ENCODE assay signal across 21 cellular contexts in genomic region chr12:2895511-2895910, GRCh38. TPM values are rescaled to one million over a fixed set of nuclear protein-coding genes. Genes with fewer than 3 reads are reported as not detected.
A peak's percentile ranks its signal among the peaks of the same experiment; 100 is the strongest.
DNase-seq lines count a peak whose midpoint lies in the region; ATAC-seq and TF ChIP-seq lines count a peak whose summit lies in the region.
"Had no signal": no experiment of that assay in that cellular context is flagged by ENCODE, and none has a peak within 500 bp of the region (broad histone marks: within the 10 kb centered on the region; RNA-seq: fewer than 3 reads in every experiment).

No MANE protein-coding gene starts in this region.

- H3K27ac ChIP-seq in CD8-positive, alpha-beta memory T cell (ENCODE audit: low read depth, low read length), result no peak overlapping the region
- H3K27ac ChIP-seq: BLaER1, foreskin keratinocyte, WERI-Rb-1 had no signal

- H3K36me3 Mint-ChIP-seq in brain, result peaks cover 17% of the 10 kb centered on the region
- H3K36me3 Mint-ChIP-seq in neural crest cell (ENCODE audit: low read depth), result no peaks in the 10 kb centered on the region
- peaks cover 0 to 5% (median 1%) of the 10 kb centered on the region in 3 donors for H3K36me3 Mint-ChIP-seq in CD8-positive, alpha-beta memory T cell
- H3K36me3 Mint-ChIP-seq: mesothelial cell of epicardium had no signal

- H3K36me3 ChIP-seq in CD8-positive, alpha-beta memory T cell (ENCODE audit: insufficient read depth, low read length), result no peaks in the 10 kb centered on the region
- H3K36me3 ChIP-seq: BLaER1, neural progenitor cell had no signal

- TF ChIP-seq CTCF in brain (conservative IDR thresholded peaks at IDR 0.05), result no peak
- TF ChIP-seq CTCF in neural crest cell (conservative IDR thresholded peaks at IDR 0.05), result no peak

- no peak for ATAC-seq in GM18868 (IDR thresholded peaks at IDR 0.05; ENCODE audit: unreplicated experiment)
- ATAC-seq in GM21390 (IDR thresholded peaks at IDR 0.05; ENCODE audit: unreplicated experiment), result no peak
- ATAC-seq: foreskin keratinocyte had no signal

- peaks cover 63% of the 10 kb centered on the region for H3K4me1 Mint-ChIP-seq in brain
- H3K4me1 Mint-ChIP-seq in neural crest cell, result peaks cover 41% of the 10 kb centered on the region
- peaks cover 15 to 20% (median 19%) of the 10 kb centered on the region in 3 donors for H3K4me1 Mint-ChIP-seq in CD8-positive, alpha-beta memory T cell

- peak overlapping the region in 4 of 5 experiments; percentile 33 to 62 (median 48) for H3K4me3 Mint-ChIP-seq in brain
- peak overlapping the region; percentile 73 for H3K4me3 Mint-ChIP-seq in neural crest cell
- H3K4me3 Mint-ChIP-seq in CD8-positive, alpha-beta memory T cell, result peak overlapping the region in 1 of 7 donors; percentile 43
- H3K4me3 Mint-ChIP-seq: mesothelial cell of epicardium; neural progenitor cell; T-helper 1 cell treated with Interleukin-12 subunit alpha and Interleukin-12 subunit beta and Interleukin-4 antibody, amounts not matched to agents 30 μg/mL and 1 μg/mL, for 36 hours had no signal

- CTCF ChIA-PET in CD8-positive, alpha-beta memory T cell (lab: Charles Lee), result no interaction called here

- no peak overlapping the region for H3K4me3 ChIP-seq in CD8-positive, alpha-beta memory T cell (ENCODE audit: low read length)
- H3K4me3 ChIP-seq: BLaER1, neural progenitor cell had no signal

- peaks cover 10% of the 10 kb centered on the region for H3K4me1 ChIP-seq in CD8-positive, alpha-beta memory T cell (ENCODE audit: insufficient read depth, low read length)

- H3K27me3 ChIP-seq in CD8-positive, alpha-beta memory T cell (ENCODE audit: insufficient read depth, low read length, poor library complexity, severe bottlenecking), result no peaks in the 10 kb centered on the region
- H3K27me3 ChIP-seq: BLaER1, foreskin keratinocyte, neural progenitor cell had no signal

- no peaks in the 10 kb centered on the region for H3K9me3 ChIP-seq in CD8-positive, alpha-beta memory T cell (ENCODE audit: low read length)
- H3K9me3 ChIP-seq: BLaER1 had no signal

- H3K9me3 Mint-ChIP-seq in brain, result no peaks in the 10 kb centered on the region
- no peaks in the 10 kb centered on the region for H3K9me3 Mint-ChIP-seq in neural crest cell
- no peaks in the 10 kb centered on the region for H3K9me3 Mint-ChIP-seq in CD8-positive, alpha-beta memory T cell
- H3K9me3 Mint-ChIP-seq: mesothelial cell of epicardium; neural progenitor cell; T-helper 1 cell treated with Interleukin-12 subunit alpha and Interleukin-12 subunit beta and Interleukin-4 antibody, amounts not matched to agents 30 μg/mL and 1 μg/mL, for 36 hours had no signal

- H3K27me3 Mint-ChIP-seq in brain (peaks cover 10% of the 10 kb centered on the region), neural crest cell (ENCODE audit: low read depth) (no peaks in the 10 kb centered on the region)
- H3K27me3 Mint-ChIP-seq in CD8-positive, alpha-beta memory T cell, result peaks cover 0 to 3% of the 10 kb centered on the region in 2 donors

- POLR2A ChIA-PET in CD8-positive, alpha-beta memory T cell (lab: Charles Lee), result no interaction called here

- H3K27ac Mint-ChIP-seq in brain, result peak overlapping the region in 3 of 5 experiments; percentile 53 to 86 (median 82)
- no peak overlapping the region for H3K27ac Mint-ChIP-seq in neural crest cell (ENCODE audit: unreplicated experiment)
- peak overlapping the region in 2 of 8 donors; percentile 10 to 27 for H3K27ac Mint-ChIP-seq in CD8-positive, alpha-beta memory T cell
- H3K27ac Mint-ChIP-seq: neural progenitor cell; T-helper 1 cell treated with Interleukin-12 subunit alpha and Interleukin-12 subunit beta and Interleukin-4 antibody, amounts not matched to agents 30 μg/mL and 1 μg/mL, for 36 hours had no signal

- peak; percentile 43 for DNase-seq in EL
- no peak for DNase-seq in neural crest cell (ENCODE audit: low read depth, low spot score)
- no peak for DNase-seq in CD8-positive, alpha-beta memory T cell
- DNase-seq: activated CD4-positive, alpha-beta T cell treated with anti-CD3 and anti-CD28 coated beads, Interleukin-2, amount 50 U/mL, for 48 hours; activated naive CD4-positive, alpha-beta T cell treated with Interleukin-2 at 50 U/mL for 16 hours; DMS 273 treated with DMSO at 0.1 percent for 48 hours; foreskin keratinocyte; NCI-H1436 treated with DMSO at 0.1 percent for 48 hours; NCI-H2171; NCI-H526 treated with DMSO at 0.1 percent for 48 hours; SHP77; WERI-Rb-1 had no signal

RNA-seq across cellular contexts. Expression of gene TULP3, which starts 4.8 kb away (rescaled TPM):
- 29.8 TPM for polyA plus RNA-seq in brain (ENCODE audit: insufficient read depth, low read depth, low replicate concordance)
- total RNA-seq in neural crest cell, result 28.8 and 30.2 TPM in 2 replicates
- total RNA-seq in CD8-positive, alpha-beta memory T cell, result 1 to 10 TPM; 9.1 to 9.3 TPM
- 9.7 TPM for polyA plus RNA-seq in CD8-positive, alpha-beta memory T cell

RNA-seq across cellular contexts. Expression of gene RHNO1, which starts 18.5 kb away (rescaled TPM):
- 27.1 TPM for polyA plus RNA-seq in brain (ENCODE audit: insufficient read depth, low read depth, low replicate concordance)
- total RNA-seq in neural crest cell, result 55.5 and 60.5 TPM in 2 replicates
- total RNA-seq in CD8-positive, alpha-beta memory T cell, result 10 to 100 TPM; 41.9 to 45.4 TPM
- polyA plus RNA-seq in CD8-positive, alpha-beta memory T cell, result 60.0 TPM

RNA-seq across cellular contexts. Expression of gene FOXM1, which starts 18.5 kb away (rescaled TPM):
- 76.9 TPM for polyA plus RNA-seq in brain (ENCODE audit: insufficient read depth, low read depth, low replicate concordance)
- 147 and 149 TPM in 2 replicates for total RNA-seq in neural crest cell
- total RNA-seq in CD8-positive, alpha-beta memory T cell, result 10 to 100 TPM; 66.2 to 67.5 TPM
- 0.15 TPM for polyA plus RNA-seq in CD8-positive, alpha-beta memory T cell

RNA-seq across cellular contexts. Expression of gene TEX52, which starts 38.7 kb away (rescaled TPM):
- not detected for polyA plus RNA-seq in brain (ENCODE audit: insufficient read depth, low read depth, low replicate concordance)
- 0.25 TPM in 1 of 2 replicates, not detected in the other for total RNA-seq in neural crest cell
- total RNA-seq in CD8-positive, alpha-beta memory T cell, result not detected
- polyA plus RNA-seq in CD8-positive, alpha-beta memory T cell, result not detected
- total RNA-seq: foreskin keratinocyte, MCF 10A, mesothelial cell of epicardium had no signal
- polyA plus RNA-seq: foreskin keratinocyte, thymus had no signal
